ENCODE assay signal across 15 cellular contexts in genomic region chr15:73517566-73517965, GRCh38.
"Had no signal": no experiment of that assay in that cellular context is flagged by ENCODE, and none has a peak within 500 bp of the region (broad histone marks: within the 10 kb centered on the region; RNA-seq: fewer than 3 reads in every experiment).

No MANE protein-coding gene starts in this region.

- H3K4me3 Mint-ChIP-seq: activated CD4-positive, alpha-beta T cell treated with anti-CD3 and anti-CD28 coated beads, Interleukin-2, amount 10 ng/mL, durations not matched to agents 24 days and 14 days; neural crest cell had no signal

- H3K4me3 ChIP-seq: adrenal gland, pancreas, skin epidermis, stomach, thoracic aorta had no signal

- H3K27ac Mint-ChIP-seq: activated CD4-positive, alpha-beta T cell treated with anti-CD3 and anti-CD28 coated beads, Interleukin-2, amount 10 ng/mL, durations not matched to agents 24 days and 14 days had no signal

- H3K36me3 ChIP-seq: adrenal gland, pancreas, stomach, thoracic aorta had no signal

- H3K9me3 Mint-ChIP-seq: activated CD4-positive, alpha-beta T cell treated with anti-CD3 and anti-CD28 coated beads, Interleukin-2, amount 10 ng/mL, durations not matched to agents 24 days and 14 days; neural crest cell had no signal

- H3K27ac ChIP-seq: adrenal gland, pancreas, skin epidermis, stomach, thoracic aorta had no signal

- H3K27me3 ChIP-seq: adrenal gland, pancreas, stomach had no signal

- ATAC-seq: esophagus mucosa, left colon, pancreas had no signal

- FAIRE-seq: endometrium, pancreas had no signal

- DNase-seq: activated CD4-positive, alpha-beta T cell treated with anti-CD3 and anti-CD28 coated beads, Interleukin-2, amount 10 ng/mL, durations not matched to agents 24 days and 14 days; activated CD8-positive, alpha-beta memory T cell treated with anti-CD3 and anti-CD28 coated beads for 24 hours; activated naive CD4-positive, alpha-beta T cell treated with anti-CD3 and anti-CD28 coated beads, Interleukin-2, amount 50 U/mL, for 16 hours; adrenal gland; central memory CD4-positive, alpha-beta T cell; cortex of kidney; left colon; pancreas; retina; stomach had no signal

- H3K4me1 ChIP-seq: adrenal gland, pancreas, stomach had no signal

- H3K9me3 ChIP-seq: adrenal gland, pancreas, stomach, thoracic aorta had no signal
